In the genomic region with DNA sequence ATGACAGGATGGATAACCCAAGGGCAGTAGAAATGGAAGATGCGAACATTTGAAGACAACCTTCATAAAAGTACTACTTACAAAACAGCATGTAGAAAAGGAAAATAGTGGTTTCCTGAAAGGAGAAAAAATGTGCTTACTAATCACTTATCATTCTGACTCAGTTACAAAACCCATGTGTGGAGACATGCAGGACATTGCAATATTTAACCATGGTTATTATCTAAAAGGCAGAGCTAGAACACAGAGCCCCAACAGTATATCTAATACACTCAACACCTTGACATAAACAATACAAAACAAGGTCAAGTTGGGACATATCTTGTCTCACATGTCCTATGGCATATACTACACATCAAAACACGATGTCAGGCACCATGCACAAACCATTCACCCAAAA, we compare ENCODE assay signal across 1 cellular context.
TF ChIP-seq lines count a peak whose summit lies in the region.

No MANE protein-coding gene starts in this region.

TF ChIP-seq in K562, 482 proteins besides CTCF, POLR2A, EP300 and RAD21 (continued from another document):
- TF ChIP-seq, protein P1, sequence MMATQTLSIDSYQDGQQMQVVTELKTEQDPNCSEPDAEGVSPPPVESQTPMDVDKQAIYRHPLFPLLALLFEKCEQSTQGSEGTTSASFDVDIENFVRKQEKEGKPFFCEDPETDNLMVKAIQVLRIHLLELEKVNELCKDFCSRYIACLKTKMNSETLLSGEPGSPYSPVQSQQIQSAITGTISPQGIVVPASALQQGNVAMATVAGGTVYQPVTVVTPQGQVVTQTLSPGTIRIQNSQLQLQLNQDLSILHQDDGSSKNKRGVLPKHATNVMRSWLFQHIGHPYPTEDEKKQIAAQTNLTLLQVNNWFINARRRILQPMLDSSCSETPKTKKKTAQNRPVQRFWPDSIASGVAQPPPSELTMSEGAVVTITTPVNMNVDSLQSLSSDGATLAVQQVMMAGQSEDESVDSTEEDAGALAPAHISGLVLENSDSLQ (IDR thresholded peaks at IDR 0.05): 0 out of 2 replicates have a peak, but pooled peaks have one; percentile 6
- TF ChIP-seq KHSRP (IDR thresholded peaks at IDR 0.05) (no peak), FOSL1 (tag; conservative IDR thresholded peaks at IDR 0.05) (peak; percentile 66), RFX1 (IDR thresholded peaks at IDR 0.05) (peak; percentile 52; the same call in 1 of the 2 replicates), ZNF316 (IDR thresholded peaks at IDR 0.05) (peak; percentile 99), U2AF2 (optimal IDR thresholded peaks at IDR 0.05; ENCODE audit: low read depth, low read length) (no peak), FOXA3 (CRISPR knock-in tag; conservative IDR thresholded peaks at IDR 0.05 in 1 of 2, IDR thresholded peaks at IDR 0.05 in 1 of 2) (no peak), EP400 (IDR thresholded peaks at IDR 0.05) (0 out of 2 replicates have a peak, but pooled peaks have one; percentile 15), IRF2 (CRISPR knock-in tag; IDR thresholded peaks at IDR 0.05) (no peak)
